ENCODE assay signal across 21 cellular contexts in the genomic region with DNA sequence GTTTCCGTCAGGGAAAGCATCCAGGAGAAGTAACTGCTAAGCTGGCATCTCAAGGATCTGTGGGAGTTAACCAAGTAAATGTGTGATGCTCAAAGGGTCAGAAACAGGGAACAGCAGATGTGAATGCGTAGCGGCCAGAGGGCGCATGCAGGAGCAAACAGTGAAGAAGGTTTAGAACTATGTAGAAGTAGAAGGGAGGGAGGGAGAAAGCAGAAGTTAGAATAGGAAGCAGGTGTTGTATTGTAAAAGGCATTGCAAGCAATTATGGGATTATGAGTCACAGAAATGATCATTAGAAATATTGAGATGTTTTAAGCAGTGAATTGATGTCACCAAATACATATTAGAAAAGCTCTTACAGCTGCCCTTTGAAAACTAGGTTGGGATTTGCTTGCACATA. TPM values are rescaled to one million over a fixed set of nuclear protein-coding genes. Genes with fewer than 3 reads are reported as not detected.
"Had no signal": no experiment of that assay in that cellular context is flagged by ENCODE, and none has a peak within 500 bp of the region (broad histone marks: within the 10 kb centered on the region; RNA-seq: fewer than 3 reads in every experiment).

No MANE protein-coding gene starts in this region.

- DNase-seq: activated naive CD4-positive, alpha-beta T cell; activated T-cell treated with anti-CD3 and anti-CD28 coated beads, Interleukin-2, amount 50 U/mL, for 48 hours; amniotic stem cell; brain microvascular endothelial cell; effector memory CD8-positive, alpha-beta T cell; gastrocnemius medialis; heart right ventricle; islet precursor cell; left ventricle myocardium inferior; psoas muscle; right lobe of liver; stimulated activated CD4-positive, alpha-beta T cell treated with anti-CD3 and anti-CD28 coated beads, Interleukin-1b, Interleukin-23, amount 100 ng/mL, for 48 hours; stimulated activated naive CD4-positive, alpha-beta T cell; substantia nigra; upper lobe of left lung had no signal

- H3K27me3 ChIP-seq: brain microvascular endothelial cell, gastrocnemius medialis, heart right ventricle, right lobe of liver, upper lobe of left lung had no signal

- H3K4me3 ChIP-seq: gastrocnemius medialis, heart right ventricle, left ventricle myocardium inferior, psoas muscle, right lobe of liver, upper lobe of left lung had no signal

- ATAC-seq: activated CD4-positive, CD25-positive, alpha-beta regulatory T cell treated with anti-CD3 and anti-CD28 coated beads, Interleukin-2, amount 50 U/mL, for 24 hours; effector memory CD8-positive, alpha-beta T cell; gastrocnemius medialis; heart right ventricle; psoas muscle; right lobe of liver had no signal

- H3K27ac ChIP-seq: brain microvascular endothelial cell, epithelial cell of prostate, gastrocnemius medialis, heart right ventricle, left ventricle myocardium inferior, psoas muscle, right lobe of liver had no signal

- H3K4me3 Mint-ChIP-seq: effector memory CD8-positive, alpha-beta T cell; memory B cell had no signal

- H3K9me3 ChIP-seq: gastrocnemius medialis, heart right ventricle, left ventricle myocardium inferior, psoas muscle, right lobe of liver, upper lobe of left lung had no signal

- H3K27ac Mint-ChIP-seq: memory B cell had no signal

- H3K27me3 Mint-ChIP-seq: effector memory CD8-positive, alpha-beta T cell; memory B cell had no signal

RNA-seq across cellular contexts. Expression of gene IFNA5, which starts 18.0 kb away (rescaled TPM):
- total RNA-seq: gastrocnemius medialis; heart right ventricle; left ventricle myocardium inferior; osteoblast; psoas muscle; right lobe of liver; T-helper 2 cell treated with Interferon-gamma antibody and Interleukin-4, amounts not matched to agents 100 ng/mL and 5 ng/mL, for 36 hours had no signal
- polyA plus RNA-seq: heart right ventricle, neural cell had no signal

RNA-seq across cellular contexts. Expression of gene IFNA6, which starts 27.6 kb away (rescaled TPM):
- total RNA-seq: gastrocnemius medialis; heart right ventricle; left ventricle myocardium inferior; osteoblast; psoas muscle; right lobe of liver; T-helper 2 cell treated with Interferon-gamma antibody and Interleukin-4, amounts not matched to agents 100 ng/mL and 5 ng/mL, for 36 hours; upper lobe of left lung had no signal
- polyA plus RNA-seq: heart right ventricle, neural cell, psoas muscle had no signal

RNA-seq across cellular contexts. Expression of gene IFNA13, which starts 44.8 kb away (rescaled TPM):
- total RNA-seq: gastrocnemius medialis; heart right ventricle; left ventricle myocardium inferior; osteoblast; psoas muscle; right lobe of liver; T-helper 2 cell treated with Interferon-gamma antibody and Interleukin-4, amounts not matched to agents 100 ng/mL and 5 ng/mL, for 36 hours; upper lobe of left lung had no signal
- polyA plus RNA-seq: heart right ventricle, neural cell, psoas muscle had no signal
